In genomic region chr16:68298907-68299515, GRCh38 we compare ENCODE assay signal across 8 cellular contexts. TPM values are rescaled to one million over a fixed set of nuclear protein-coding genes. Genes with fewer than 3 reads are reported as not detected.
DNase-seq lines count a peak whose midpoint lies in the region; ATAC-seq and TF ChIP-seq lines count a peak whose summit lies in the region.

No MANE protein-coding gene starts in this region.

- no peak for TF ChIP-seq RAD21 in HCT116 (IDR thresholded peaks at IDR 0.05; ENCODE audit: low read depth)

- H4K20me1 ChIP-seq in HCT116 (ENCODE audit: insufficient read depth), result no peaks in the 10 kb centered on the region

- ATAC-seq in HCT116, result no peak
- no peak for ATAC-seq in stimulated activated effector memory CD8-positive, alpha-beta T cell treated with anti-CD3 and anti-CD28 coated beads, Interleukin-12 subunit alpha, Interleukin-12 subunit beta, amount 100 ng/mL, for 72 hours

- peak overlapping the region; percentile 81 for H3K27ac Mint-ChIP-seq in activated naive CD8-positive, alpha-beta T cell
- H3K27ac Mint-ChIP-seq in stimulated activated effector memory CD8-positive, alpha-beta T cell treated with anti-CD3 and anti-CD28 coated beads, Interleukin-12 subunit alpha, Interleukin-12 subunit beta, amount 100 ng/mL, for 72 hours, result peak overlapping the region; percentile 83

- no peak overlapping the region for H3K4me2 ChIP-seq in HCT116 (ENCODE audit: low read length)

- H3K4me1 ChIP-seq in HCT116 (ENCODE audit: control insufficient read depth in 1 of 2, insufficient read depth in 2 of 2, low read length in 2 of 2) (no peaks in the 10 kb centered on the region), ascending aorta (no peaks in the 10 kb centered on the region)

- no peaks in the 10 kb centered on the region for H3K27me3 Mint-ChIP-seq in activated naive CD8-positive, alpha-beta T cell

- 0 out of 2 replicates have a peak overlapping the region, but pooled peaks have one; percentile 10 for H3K27ac ChIP-seq in HCT116 (ENCODE audit: low read depth, low read length)
- H3K27ac ChIP-seq in ascending aorta, result peak overlapping the region in 1 of 2 donors; percentile 34

- H3K9me3 ChIP-seq in HCT116 (ENCODE audit: control insufficient read depth in 1 of 2, insufficient read depth in 1 of 2, low read depth in 1 of 2, low read length in 2 of 2) (no peaks in the 10 kb centered on the region), ascending aorta (no peaks in the 10 kb centered on the region)

- peaks cover 35 to 78% of the 10 kb centered on the region in 2 experiments for H3K36me3 ChIP-seq in HCT116 (ENCODE audit: control insufficient read depth in 1 of 2, insufficient read depth in 2 of 2, low read length in 2 of 2)
- peaks cover 80 to 97% of the 10 kb centered on the region in 2 donors for H3K36me3 ChIP-seq in ascending aorta

- no peak for TF ChIP-seq POLR2A in HCT116 (IDR thresholded peaks at IDR 0.05; ENCODE audit: borderline replicate concordance, extremely low read depth, insufficient read depth, insufficient read length)

- RAD21 ChIA-PET in HCT116 (lab: Charles Lee; ENCODE audit: low non-redundant PET in 1 of 2, low total read pairs in 2 of 2, uncharacterized antibody in 2 of 2, unreplicated experiment in 2 of 2), result no interaction called here

- no peak overlapping the region for H3K9ac ChIP-seq in HCT116 (ENCODE audit: low read length)

- no peak overlapping the region for H2AFZ ChIP-seq in HCT116 (ENCODE audit: low read depth, low read length, poor library complexity, severe bottlenecking)

- no TSS peak for BruUV-seq in HCT116 (replicated peaks; lab: Mats Ljungman, UMichigan)

- CTCF ChIA-PET in HCT116 (lab: Charles Lee), result no interaction called here

- no peaks in the 10 kb centered on the region for H3K9me3 Mint-ChIP-seq in activated naive CD8-positive, alpha-beta T cell (ENCODE audit: low read depth)
- H3K9me3 Mint-ChIP-seq in stimulated activated effector memory CD8-positive, alpha-beta T cell treated with anti-CD3 and anti-CD28 coated beads, Interleukin-12 subunit alpha, Interleukin-12 subunit beta, amount 100 ng/mL, for 72 hours, result no peaks in the 10 kb centered on the region

- H3K27me3 ChIP-seq in HCT116 (ENCODE audit: insufficient read depth, low read length), result no peaks in the 10 kb centered on the region
- no peaks in the 10 kb centered on the region for H3K27me3 ChIP-seq in ascending aorta

- H3K4me3 ChIP-seq in HCT116 (replicated peaks in 1 of 2; ENCODE audit: low read depth in 1 of 2, low read length in 2 of 2) (no peak overlapping the region), ascending aorta (no peak overlapping the region)

- peaks cover 28% of the 10 kb centered on the region for H3K4me1 Mint-ChIP-seq in activated naive CD8-positive, alpha-beta T cell (ENCODE audit: low read depth)
- peaks cover 12% of the 10 kb centered on the region for H3K4me1 Mint-ChIP-seq in stimulated activated effector memory CD8-positive, alpha-beta T cell treated with anti-CD3 and anti-CD28 coated beads, Interleukin-12 subunit alpha, Interleukin-12 subunit beta, amount 100 ng/mL, for 72 hours

- POLR2A ChIA-PET in HCT116 (lab: Charles Lee), result no interaction called here

- H3K9me2 ChIP-seq in HCT116 (ENCODE audit: insufficient read depth), result no peaks in the 10 kb centered on the region

- DNase-seq in HCT116 (ENCODE audit: low read depth, low spot score), result no peak
- peak in 38 of 42 donors; percentile 13 to 69 (median 42) for DNase-seq in head of caudate nucleus
- DNase-seq in stimulated activated effector memory CD8-positive, alpha-beta T cell treated with anti-CD3 and anti-CD28 coated beads, Interleukin-12 subunit alpha, Interleukin-12 subunit beta, amount 100 ng/mL, for 72 hours (ENCODE audit: low spot score in 2 of 2), result no peak
- no peak for DNase-seq in putamen (ENCODE audit: low spot score)
- DNase-seq in effector CD8-positive, alpha-beta T cell (lab: John Stamatoyannopoulos, UW), result no peak
- DNase-seq in DMS53 (lab: John Stamatoyannopoulos, UW), result no peak
- no peak for DNase-seq in ascending aorta (ENCODE audit: low spot score in 2 of 2)

- no peak overlapping the region for H3K4me3 Mint-ChIP-seq in activated naive CD8-positive, alpha-beta T cell
- H3K4me3 Mint-ChIP-seq in stimulated activated effector memory CD8-positive, alpha-beta T cell treated with anti-CD3 and anti-CD28 coated beads, Interleukin-12 subunit alpha, Interleukin-12 subunit beta, amount 100 ng/mL, for 72 hours, result no peak overlapping the region

- peaks cover 13% of the 10 kb centered on the region for H3K36me3 Mint-ChIP-seq in activated naive CD8-positive, alpha-beta T cell
- peaks cover 100% of the 10 kb centered on the region for H3K36me3 Mint-ChIP-seq in stimulated activated effector memory CD8-positive, alpha-beta T cell treated with anti-CD3 and anti-CD28 coated beads, Interleukin-12 subunit alpha, Interleukin-12 subunit beta, amount 100 ng/mL, for 72 hours

- intact Hi-C loops in HCT116 (cut with micrococcal nuclease), result no loop called here
- intact Hi-C loops in head of caudate nucleus (cut with DNase I), result no loop called here
- intact Hi-C loops in ascending aorta (cut with DNase I), result no loop called here

- H3K79me2 ChIP-seq in HCT116 (ENCODE audit: insufficient read depth, low read length), result peaks cover 7% of the 10 kb centered on the region; the same call in 1 of the 2 replicates

- TF ChIP-seq CTCF in HCT116 (IDR thresholded peaks at IDR 0.05 in 2 of 3, conservative IDR thresholded peaks at IDR 0.05 in 1 of 3; ENCODE audit: borderline replicate concordance in 1 of 3, insufficient read depth in 1 of 3, low read depth in 2 of 3, low read length in 2 of 3), result no peak
- TF ChIP-seq CTCF in ascending aorta (IDR thresholded peaks at IDR 0.05), result no peak

TF ChIP-seq in HCT116, 20 proteins besides CTCF, POLR2A, EP300 and RAD21:
- TF ChIP-seq MAX (IDR thresholded peaks at IDR 0.05) (no peak), TCF7L2 (IDR thresholded peaks at IDR 0.05; ENCODE audit: borderline replicate concordance, extremely low read depth, insufficient read depth, insufficient read length) (no peak), EGR1 (IDR thresholded peaks at IDR 0.05; ENCODE audit: low read depth) (no peak), SP1 (IDR thresholded peaks at IDR 0.05; ENCODE audit: low read depth) (no peak), SIN3A (IDR thresholded peaks at IDR 0.05; ENCODE audit: low read depth) (no peak), ATF3 (IDR thresholded peaks at IDR 0.05) (no peak), REST (IDR thresholded peaks at IDR 0.05; ENCODE audit: low read depth) (no peak), EZH2phosphoT487 (IDR thresholded peaks at IDR 0.05; ENCODE audit: borderline replicate concordance) (no peak), ZFX (IDR thresholded peaks at IDR 0.05) (no peak), CBX3 (IDR thresholded peaks at IDR 0.05; ENCODE audit: low read depth) (no peak), ELF1 (IDR thresholded peaks at IDR 0.05; ENCODE audit: borderline replicate concordance, low read depth) (no peak), FOSL1 (IDR thresholded peaks at IDR 0.05; ENCODE audit: low read depth) (no peak)
TF ChIP-seq in HCT116: peak in this region for 0.

RNA-seq across cellular contexts. Expression of gene SLC7A6OS, which starts 11.7 kb away (rescaled TPM):
- total RNA-seq in HCT116 (2021; ENCODE audit: unreplicated experiment) (16.4 TPM), ascending aorta (14.4 TPM)
- polyA plus RNA-seq in HCT116 (2012), result 8.4 and 9.2 TPM in 2 replicates

RNA-seq across cellular contexts. Expression of gene PRMT7, which starts 11.8 kb away (rescaled TPM):
- total RNA-seq in HCT116 (2021; ENCODE audit: unreplicated experiment) (34.4 TPM), ascending aorta (25.1 TPM)
- 24.3 and 27.7 TPM in 2 replicates for polyA plus RNA-seq in HCT116 (2012)

RNA-seq across cellular contexts. Expression of gene SLC7A6, which starts 34.7 kb away (rescaled TPM):
- total RNA-seq in HCT116 (2021; ENCODE audit: unreplicated experiment) (28.5 TPM), ascending aorta (27.7 TPM)
- 8.3 and 9.1 TPM in 2 replicates for polyA plus RNA-seq in HCT116 (2012)

RNA-seq across cellular contexts. Expression of gene PLA2G15, which starts 53.8 kb away (rescaled TPM):
- total RNA-seq in HCT116 (2021; ENCODE audit: unreplicated experiment), result 7.5 TPM
- polyA plus RNA-seq in HCT116 (2012), result 7.7 and 8.0 TPM in 2 replicates
- 21.9 TPM for total RNA-seq in ascending aorta

Comparison
In these comparisons a context has a peak if more than half of its experiments do, and no peak if none do; other contexts are left out.
1. DNase-seq: peak in head of caudate nucleus (38 of 42); none in HCT116 (single experiment), stimulated activated effector memory CD8-positive, alpha-beta T cell treated with anti-CD3 and anti-CD28 coated beads, Interleukin-12 subunit alpha, Interleukin-12 subunit beta, amount 100 ng/mL, for 72 hours (0 of 2), putamen (single experiment), effector CD8-positive, alpha-beta T cell (single experiment), DMS53 (single experiment) and ascending aorta (0 of 2).